In the genomic region with DNA sequence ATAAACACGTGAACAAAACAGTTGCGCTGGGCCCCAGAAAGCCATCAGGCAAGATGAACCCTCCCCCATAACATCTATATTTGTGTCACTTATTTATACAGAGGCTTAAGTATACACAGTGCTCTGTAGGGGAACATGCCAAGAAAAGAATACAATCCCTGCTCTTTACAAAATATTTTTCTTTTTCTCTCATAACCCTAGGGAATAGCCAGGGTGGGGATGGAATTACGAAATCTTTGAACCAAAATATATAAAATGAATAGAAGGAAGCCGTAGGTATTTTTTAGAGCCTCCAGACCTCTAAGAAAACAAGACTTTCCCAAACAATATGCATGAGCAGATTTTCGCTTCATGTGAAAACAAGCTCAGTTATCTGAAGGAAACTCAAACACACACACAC, we compare ENCODE assay signal across 36 cellular contexts. TPM values are rescaled to one million over a fixed set of nuclear protein-coding genes. Genes with fewer than 3 reads are reported as not detected.
DNase-seq lines count a peak whose midpoint lies in the region; ATAC-seq, FAIRE-seq and TF ChIP-seq lines count a peak whose summit lies in the region.
"Had no signal": no experiment of that assay in that cellular context is flagged by ENCODE, and none has a peak within 500 bp of the region (broad histone marks: within the 10 kb centered on the region; RNA-seq: fewer than 3 reads in every experiment).

No MANE protein-coding gene starts in this region.

- no peak for TF ChIP-seq POLR2A in heart left ventricle (IDR thresholded peaks at IDR 0.05)
- no peak for TF ChIP-seq POLR2A in GM12892 (IDR thresholded peaks at IDR 0.05; ENCODE audit: low read depth, low read length)

- no peak for FAIRE-seq in GM12892 (lab: Jason Lieb, UNC)
- FAIRE-seq: K562, TTC549 had no signal

- H3K36me3 Mint-ChIP-seq in activated naive CD4-positive, alpha-beta T cell treated with anti-CD3 and anti-CD28 coated beads, Interleukin-2, amount 10 ng/mL, durations not matched to agents 7 days and 5 days: no peaks in the 10 kb centered on the region
- H3K36me3 Mint-ChIP-seq: CD8-positive, alpha-beta T cell; stimulated activated effector memory CD8-positive, alpha-beta T cell treated with anti-CD3 and anti-CD28 coated beads, Interleukin-12 subunit alpha, Interleukin-12 subunit beta, amount 100 ng/mL, for 72 hours had no signal

- no peak overlapping the region for H3K27ac Mint-ChIP-seq in activated naive CD4-positive, alpha-beta T cell treated with anti-CD3 and anti-CD28 coated beads, Interleukin-2, amount 10 ng/mL, durations not matched to agents 7 days and 5 days
- H3K27ac Mint-ChIP-seq: activated CD4-positive, alpha-beta memory T cell treated with anti-CD3 and anti-CD28 coated beads, Interleukin-2, amount 10 ng/mL, durations not matched to agents 7 days and 5 days; CD8-positive, alpha-beta T cell; HFFc6; stimulated activated effector memory CD8-positive, alpha-beta T cell treated with anti-CD3 and anti-CD28 coated beads, Interleukin-12 subunit alpha, Interleukin-12 subunit beta, amount 100 ng/mL, for 72 hours; T-helper 1 cell treated with Interleukin-12 subunit alpha and Interleukin-12 subunit beta and Interleukin-4 antibody, amounts not matched to agents 30 μg/mL and 1 μg/mL, for 36 hours had no signal

- no peak overlapping the region for H3K4me3 ChIP-seq in ascending aorta
- H3K4me3 ChIP-seq in heart left ventricle: no peak overlapping the region
- H3K4me3 ChIP-seq: adrenal gland, colonic mucosa, esophagus squamous epithelium, GM23248, K562, PC-9, right lobe of liver, upper lobe of right lung had no signal

- ATAC-seq in heart left ventricle: peak; percentile 49 to 86 (median 60)
- ATAC-seq: CD8-positive, alpha-beta T cell; K562; right lobe of liver; SK-N-SH treated with all-trans-retinoic acid at 6 μM for 48 hours; stimulated activated effector memory CD8-positive, alpha-beta T cell treated with anti-CD3 and anti-CD28 coated beads, Interleukin-12 subunit alpha, Interleukin-12 subunit beta, amount 100 ng/mL, for 72 hours; upper lobe of right lung had no signal

- 44 to 60% (median 47%) methylated on average over 5 of the region's 5 CpGs for WGBS in heart left ventricle, 4 donors

- H3K36me3 ChIP-seq in ascending aorta (no peaks in the 10 kb centered on the region), heart left ventricle (no peaks in the 10 kb centered on the region)
- H3K36me3 ChIP-seq: adrenal gland, BE2C, brain microvascular endothelial cell, colonic mucosa, esophagus squamous epithelium, right lobe of liver, upper lobe of right lung had no signal

- H3K9me3 Mint-ChIP-seq in activated naive CD4-positive, alpha-beta T cell treated with anti-CD3 and anti-CD28 coated beads, Interleukin-2, amount 10 ng/mL, durations not matched to agents 7 days and 5 days: no peaks in the 10 kb centered on the region
- H3K9me3 Mint-ChIP-seq: activated CD4-positive, alpha-beta memory T cell treated with anti-CD3 and anti-CD28 coated beads, Interleukin-2, amount 10 ng/mL, durations not matched to agents 7 days and 5 days; CD8-positive, alpha-beta T cell; HFFc6; stimulated activated effector memory CD8-positive, alpha-beta T cell treated with anti-CD3 and anti-CD28 coated beads, Interleukin-12 subunit alpha, Interleukin-12 subunit beta, amount 100 ng/mL, for 72 hours; T-helper 1 cell treated with Interleukin-12 subunit alpha and Interleukin-12 subunit beta and Interleukin-4 antibody, amounts not matched to agents 30 μg/mL and 1 μg/mL, for 36 hours had no signal

- no peak for TF ChIP-seq CTCF in ascending aorta (IDR thresholded peaks at IDR 0.05)
- no peak for TF ChIP-seq CTCF in heart left ventricle (IDR thresholded peaks at IDR 0.05)

- no peaks in the 10 kb centered on the region for H3K4me1 Mint-ChIP-seq in activated naive CD4-positive, alpha-beta T cell treated with anti-CD3 and anti-CD28 coated beads, Interleukin-2, amount 10 ng/mL, durations not matched to agents 7 days and 5 days
- H3K4me1 Mint-ChIP-seq: activated CD4-positive, alpha-beta memory T cell treated with anti-CD3 and anti-CD28 coated beads, Interleukin-2, amount 10 ng/mL, durations not matched to agents 7 days and 5 days; stimulated activated effector memory CD8-positive, alpha-beta T cell treated with anti-CD3 and anti-CD28 coated beads, Interleukin-12 subunit alpha, Interleukin-12 subunit beta, amount 100 ng/mL, for 72 hours had no signal

- CTCF ChIA-PET in activated naive CD4-positive, alpha-beta T cell treated with anti-CD3 and anti-CD28 coated beads, Interleukin-2, amount 10 ng/mL, durations not matched to agents 7 days and 5 days (lab: Charles Lee): interaction anchor here (1.5 kb wide), 1 partner anchor 36 kb away, joined by 4 read pairs; no protein-coding TSS in a partner anchor

- intact Hi-C loops in ascending aorta (cut with DNase I): no loop called here
- intact Hi-C loops in heart left ventricle (cut with DNase I): no loop called here

- H3K4me3 Mint-ChIP-seq in activated naive CD4-positive, alpha-beta T cell treated with anti-CD3 and anti-CD28 coated beads, Interleukin-2, amount 10 ng/mL, durations not matched to agents 7 days and 5 days: no peak overlapping the region
- H3K4me3 Mint-ChIP-seq: activated CD4-positive, alpha-beta memory T cell treated with anti-CD3 and anti-CD28 coated beads, Interleukin-2, amount 10 ng/mL, durations not matched to agents 7 days and 5 days; CD8-positive, alpha-beta T cell; HFFc6; stimulated activated effector memory CD8-positive, alpha-beta T cell treated with anti-CD3 and anti-CD28 coated beads, Interleukin-12 subunit alpha, Interleukin-12 subunit beta, amount 100 ng/mL, for 72 hours; T-helper 1 cell treated with Interleukin-12 subunit alpha and Interleukin-12 subunit beta and Interleukin-4 antibody, amounts not matched to agents 30 μg/mL and 1 μg/mL, for 36 hours had no signal

- DNase-seq in ascending aorta (ENCODE audit: low spot score in 2 of 2) (no peak), dedifferentiated amniotic fluid mesenchymal stem cell (ENCODE audit: extremely low spot score) (peak; percentile 25), heart left ventricle (no peak), smooth muscle cell of the brain vasculature (ENCODE audit: low read depth, low spot score) (peak; percentile 75), GM12892 (ENCODE audit: insufficient read length) (no peak), cortex of kidney (lab: John Stamatoyannopoulos, UW) (no peak), GOT3 (lab: John Stamatoyannopoulos, UW) (no peak)
- no peak for DNase-seq in activated naive CD4-positive, alpha-beta T cell treated with anti-CD3 and anti-CD28 coated beads, Interleukin-2, amount 10 ng/mL, durations not matched to agents 7 days and 5 days
- DNase-seq: activated CD4-positive, alpha-beta memory T cell treated with anti-CD3 and anti-CD28 coated beads, Interleukin-2, amount 10 ng/mL, durations not matched to agents 7 days and 5 days; activated CD4-positive, alpha-beta T cell treated with anti-CD3 and anti-CD28 coated beads for 1 hour; activated CD8-positive, alpha-beta memory T cell treated with anti-CD3 and anti-CD28 coated beads, Interleukin-2, amount 50 U/mL, for 4 hours; activated naive CD4-positive, alpha-beta T cell treated with Interleukin-2 at 50 U/mL for 16 hours; adrenal gland; BE2C; brain microvascular endothelial cell; CD8-positive, alpha-beta T cell; colonic mucosa; esophagus squamous epithelium; GM23248; HFFc6; mesendoderm; NCI-H1105 treated with DMSO at 0.1 percent for 48 hours; NCI-H2081; NCI-H2227 treated with DMSO at 0.1 percent for 48 hours; NCI-H526; NK-92 treated with Interleukin-12 subunit alpha and Interleukin-12 subunit beta, amount 100 ng/mL, for 24 hours; PC-9; right lobe of liver; stimulated activated CD4-positive, alpha-beta T cell treated with anti-CD3 and anti-CD28 coated beads, Interleukin-15, amount 100 ng/mL, for 24 hours; substantia nigra; upper lobe of right lung had no signal

- H3K4me1 ChIP-seq in ascending aorta (peaks cover 0 to 23% of the 10 kb centered on the region in 2 donors), heart left ventricle (peaks cover 0 to 5% (median 1%) of the 10 kb centered on the region in 12 donors)
- H3K4me1 ChIP-seq: BE2C, colonic mucosa, upper lobe of right lung had no signal

- H3K27me3 ChIP-seq in ascending aorta: no peaks in the 10 kb centered on the region
- H3K27me3 ChIP-seq in heart left ventricle: no peaks in the 10 kb centered on the region
- H3K27me3 ChIP-seq: adrenal gland, BE2C, brain microvascular endothelial cell, colonic mucosa, esophagus squamous epithelium, right lobe of liver, upper lobe of right lung had no signal

- H3K27ac ChIP-seq in ascending aorta: peak overlapping the region; percentile 4 to 52
- H3K27ac ChIP-seq in heart left ventricle: peak overlapping the region in 4 of 12 donors; percentile 9 to 40 (median 30)
- H3K27ac ChIP-seq: adrenal gland, brain microvascular endothelial cell, colonic mucosa, GM23248, PC-9, right lobe of liver, upper lobe of right lung had no signal

- H3K9me3 ChIP-seq in ascending aorta (no peaks in the 10 kb centered on the region), heart left ventricle (no peaks in the 10 kb centered on the region)
- H3K9me3 ChIP-seq: adrenal gland, BE2C, colonic mucosa, esophagus squamous epithelium, right lobe of liver, upper lobe of right lung had no signal

- peaks cover 28% of the 10 kb centered on the region for H3K27me3 Mint-ChIP-seq in activated naive CD4-positive, alpha-beta T cell treated with anti-CD3 and anti-CD28 coated beads, Interleukin-2, amount 10 ng/mL, durations not matched to agents 7 days and 5 days

RNA-seq across cellular contexts. Expression of gene ATL2, which starts 51.9 kb away (rescaled TPM):
- total RNA-seq in ascending aorta: 49.1 TPM
- total RNA-seq in heart left ventricle: 10 to 100 TPM; 25.7 to 41.9 (median 30.6) TPM
- 10 to 100 TPM in 1 of 2 donors, 1 to 10 TPM in 1; 8.7 to 25.5 TPM for polyA plus RNA-seq in heart left ventricle
- 39.2 TPM for polyA plus RNA-seq in GM12892 (2012; ENCODE audit: missing spikeins)

Comparison
In these comparisons a context has a peak if more than half of its experiments do, and no peak if none do; other contexts are left out.
1. DNase-seq: peak in dedifferentiated amniotic fluid mesenchymal stem cell (single experiment) and smooth muscle cell of the brain vasculature (single experiment); none in ascending aorta (0 of 2), heart left ventricle (0 of 5), GM12892 (single experiment), activated naive CD4-positive, alpha-beta T cell treated with anti-CD3 and anti-CD28 coated beads, Interleukin-2, amount 10 ng/mL, durations not matched to agents 7 days and 5 days (single experiment), cortex of kidney (single experiment) and GOT3 (single experiment).